ENCODE assay signal across 21 cellular contexts in genomic region chr10:21505711-21506278, GRCh38. TPM values are rescaled to one million over a fixed set of nuclear protein-coding genes. Genes with fewer than 3 reads are reported as not detected.
A peak's percentile ranks its signal among the peaks of the same experiment; 100 is the strongest.
DNase-seq lines count a peak whose midpoint lies in the region; ATAC-seq and TF ChIP-seq lines count a peak whose summit lies in the region.
"Had no signal": no experiment of that assay in that cellular context is flagged by ENCODE, and none has a peak within 500 bp of the region (broad histone marks: within the 10 kb centered on the region; RNA-seq: fewer than 3 reads in every experiment).

No MANE protein-coding gene starts in this region.

- POLR2A ChIA-PET in HEK293 (lab: Yijun Ruan, JAX) (interaction anchor here (0.9 to 1.5 kb wide), 4 partner anchors 9 to 11 kb away, joined by 3 to 5 read pairs (median 4); no protein-coding TSS in a partner anchor), Panc1 (lab: Charles Lee) (no interaction called here)

- no peak overlapping the region for H3K4me2 ChIP-seq in neuronal stem cell (ENCODE audit: insufficient read depth, low read length, poor library complexity, severe bottlenecking)

- H3K9me3 ChIP-seq in HEK293 (ENCODE audit: control insufficient read depth, insufficient read depth, low read depth, low read length) (no peaks in the 10 kb centered on the region), Panc1 (ENCODE audit: control insufficient read depth, insufficient read depth, low read depth, low read length) (no peaks in the 10 kb centered on the region), iPS-20b (ENCODE audit: insufficient read depth, low read depth, low read length) (no peaks in the 10 kb centered on the region), neuronal stem cell (replicated peaks in 1 of 2; ENCODE audit: control insufficient read depth in 2 of 2, insufficient read depth in 1 of 2, low read depth in 1 of 2, low read length in 2 of 2) (no peaks in the 10 kb centered on the region), spleen (no peaks in the 10 kb centered on the region)
- no peaks in the 10 kb centered on the region for H3K9me3 ChIP-seq in effector memory CD4-positive, alpha-beta T cell (ENCODE audit: control insufficient read depth, low read length)
- H3K9me3 ChIP-seq: sigmoid colon, vagina had no signal

- H3K27me3 ChIP-seq in Panc1 (ENCODE audit: control insufficient read depth, insufficient read depth, low read length) (no peaks in the 10 kb centered on the region), iPS-20b (ENCODE audit: insufficient read depth, low read length) (peaks cover 42% of the 10 kb centered on the region), neuronal stem cell (ENCODE audit: control insufficient read depth in 3 of 3, insufficient read depth in 3 of 3, low read depth in 1 of 3, low read length in 3 of 3) (no peaks in the 10 kb centered on the region), spleen (replicated peaks in 1 of 7) (peaks cover 0 to 36% (median 10%) of the 10 kb centered on the region in 7 donors)
- H3K27me3 ChIP-seq in effector memory CD4-positive, alpha-beta T cell (replicated peaks; ENCODE audit: control insufficient read depth, insufficient read depth, low read length, poor library complexity, severe bottlenecking), result peaks cover 14% of the 10 kb centered on the region
- H3K27me3 ChIP-seq: sigmoid colon, vagina had no signal

- no TSS peak for BruUV-seq in Panc1 (replicated peaks; lab: Mats Ljungman, UMichigan)

- no peaks in the 10 kb centered on the region for H3K79me1 ChIP-seq in neuronal stem cell (ENCODE audit: low read depth, low read length)

- H3K9ac ChIP-seq in iPS-20b (ENCODE audit: low read depth, low read length) (peak overlapping the region; percentile 14; the same call in 1 of the 2 replicates), neuronal stem cell (ENCODE audit: low read depth, low read length, poor library complexity) (no peak overlapping the region)

- no peak overlapping the region for H2BK12ac ChIP-seq in neuronal stem cell (ENCODE audit: low read length)

- no peak overlapping the region for H3K18ac ChIP-seq in neuronal stem cell (ENCODE audit: low read length)

- H3K27ac ChIP-seq in HEK293 (ENCODE audit: extremely low read depth, low read depth, low read length) (no peak overlapping the region; the same call in 1 of the 2 replicates), Panc1 (ENCODE audit: low read length) (peak overlapping the region; percentile 86), iPS-20b (ENCODE audit: low read length) (no peak overlapping the region), neuronal stem cell (replicated peaks; ENCODE audit: low read length) (peak overlapping the region; percentile 12), spleen (no peak overlapping the region)
- no peak overlapping the region for H3K27ac ChIP-seq in effector memory CD4-positive, alpha-beta T cell (ENCODE audit: insufficient read depth, low read length, poor library complexity, severe bottlenecking)
- H3K27ac ChIP-seq: sigmoid colon, vagina had no signal

- intact Hi-C loops in Panc1 (cut with micrococcal nuclease; ENCODE audit: unreplicated experiment), result no loop called here
- intact Hi-C loops in spleen (cut with DNase I; ENCODE audit: low total_unique reads), result no loop called here

- DNase-seq in Panc1 (ENCODE audit: low read depth, low spot score) (no peak), neuronal stem cell (ENCODE audit: low spot score) (no peak), spleen (no peak)
- no peak for DNase-seq in activated CD8-positive, alpha-beta memory T cell treated with anti-CD3 and anti-CD28 coated beads, Interleukin-2, amount 50 U/mL, for 48 hours
- DNase-seq in effector memory CD4-positive, alpha-beta T cell, result no peak
- DNase-seq: activated CD4-positive, alpha-beta T cell treated with anti-CD3 and anti-CD28 coated beads, Interleukin-2, amount 50 U/mL, for 1 hour; activated naive CD4-positive, alpha-beta T cell treated with Interleukin-2 at 50 U/mL for 16 hours; cerebellar nuclear complex; effector memory CD8-positive, alpha-beta T cell; HCEC 1CT; head of caudate nucleus; midbrain; NCI-H1105; NCI-H2107; NCI-H69; sigmoid colon; stimulated activated CD4-positive, alpha-beta T cell treated with anti-CD3 and anti-CD28 coated beads, Interleukin-2, amount 100 ng/mL, for 24 hours; SW 1271 had no signal

- no peak overlapping the region for H3K23ac ChIP-seq in neuronal stem cell (ENCODE audit: low read depth, low read length, poor library complexity)

- TF ChIP-seq CTCF in HEK293 (tag by site-specific recombination; IDR thresholded peaks at IDR 0.05) (no peak), Panc1 (IDR thresholded peaks at IDR 0.05) (no peak), spleen (IDR thresholded peaks at IDR 0.05 in 8 of 11, conservative IDR thresholded peaks at IDR 0.05 in 3 of 11) (no peak)

- no peak overlapping the region for H2AFZ ChIP-seq in neuronal stem cell (ENCODE audit: low read length)

- CTCF ChIA-PET in HEK293 (lab: Yijun Ruan, JAX) (interaction anchor here (1.0 kb wide), 1 partner anchor 9 kb away, joined by 5 read pairs; no protein-coding TSS in a partner anchor), Panc1 (lab: Charles Lee) (no interaction called here)

- H3K36me3 ChIP-seq in HEK293 (ENCODE audit: control insufficient read depth in 2 of 2, insufficient read depth in 1 of 2, low read length in 2 of 2) (no peaks in the 10 kb centered on the region), Panc1 (ENCODE audit: control insufficient read depth, insufficient read depth, low read length) (no peaks in the 10 kb centered on the region), iPS-20b (ENCODE audit: insufficient read depth, low read depth, low read length) (no peaks in the 10 kb centered on the region), neuronal stem cell (replicated peaks in 1 of 2; ENCODE audit: control insufficient read depth in 2 of 2, insufficient read depth in 2 of 2, low read length in 2 of 2) (no peaks in the 10 kb centered on the region), spleen (no peaks in the 10 kb centered on the region)
- H3K36me3 ChIP-seq in effector memory CD4-positive, alpha-beta T cell (ENCODE audit: control insufficient read depth, insufficient read depth, low read length), result no peaks in the 10 kb centered on the region
- H3K36me3 ChIP-seq: sigmoid colon, vagina had no signal

- H2AK5ac ChIP-seq in neuronal stem cell (ENCODE audit: low read depth, low read length), result no peak overlapping the region

- H3K4me3 ChIP-seq in HEK293 (ENCODE audit: low read depth, low read length), result no peak overlapping the region
- H3K4me3 ChIP-seq in Panc1 (ENCODE audit: low read depth in 2 of 2, low read length in 2 of 2), result no peak overlapping the region
- peak overlapping the region; percentile 67; the same call in 1 of the 2 replicates for H3K4me3 ChIP-seq in iPS-20b (ENCODE audit: low read length)
- no peak overlapping the region for H3K4me3 ChIP-seq in neuronal stem cell (ENCODE audit: low read length in 2 of 2)
- no peak overlapping the region for H3K4me3 ChIP-seq in spleen
- H3K4me3 ChIP-seq in effector memory CD4-positive, alpha-beta T cell (ENCODE audit: insufficient read depth, low read depth, low read length, poor library complexity, severe bottlenecking), result no peak overlapping the region
- H3K4me3 ChIP-seq: sigmoid colon, vagina had no signal

- H2BK15ac ChIP-seq in neuronal stem cell (ENCODE audit: low read length), result no peak overlapping the region

- no peak overlapping the region for H3K14ac ChIP-seq in neuronal stem cell (ENCODE audit: low read length)

- TF ChIP-seq POLR2A in spleen (IDR thresholded peaks at IDR 0.05), result no peak

- whole genome bisulfite sequencing in neuronal stem cell (ENCODE audit: extremely low coverage in 2 of 2, insufficient read length in 2 of 2, insufficient replicate concordance in 1 of 2), 2 donors, result no CpG with 5 or more reads among the region's 4 CpGs
- WGBS in spleen, 5 donors, result 69 to 90% (median 76%) methylated on average over 4 of the region's 4 CpGs

- no peak overlapping the region for H4K8ac ChIP-seq in neuronal stem cell (ENCODE audit: low read depth, low read length)

- H3K4ac ChIP-seq in neuronal stem cell (ENCODE audit: low read length), result no peak overlapping the region

- no peak overlapping the region for H4K91ac ChIP-seq in neuronal stem cell (ENCODE audit: low read depth, low read length, poor library complexity)

- in situ Hi-C loops in Panc1 (cut with HindIII; ENCODE audit: low pct_unique_long_range_greater_than_20kb, low sequenced_read_pairs), result no loop called here

- no peak overlapping the region for H2BK5ac ChIP-seq in neuronal stem cell (ENCODE audit: low read length)

- H2BK120ac ChIP-seq in neuronal stem cell (ENCODE audit: low read depth, low read length), result no peak overlapping the region

- ATAC-seq in Panc1, result no peak; the same call in 1 of the 2 replicates
- ATAC-seq: effector memory CD8-positive, alpha-beta T cell had no signal

- H3K4me1 ChIP-seq in HEK293 (ENCODE audit: control insufficient read depth, insufficient read depth, low read length) (peaks cover 15% of the 10 kb centered on the region), Panc1 (ENCODE audit: control insufficient read depth, insufficient read depth, low read length) (peaks cover 55% of the 10 kb centered on the region), iPS-20b (ENCODE audit: insufficient read depth, low read length) (peaks cover 50% of the 10 kb centered on the region), neuronal stem cell (ENCODE audit: control insufficient read depth in 2 of 2, insufficient read depth in 1 of 2, low read depth in 1 of 2, low read length in 2 of 2) (peaks cover 48 to 60% of the 10 kb centered on the region in 2 donors), spleen (peaks cover 0 to 11% (median 4%) of the 10 kb centered on the region in 6 donors)
- no peaks in the 10 kb centered on the region for H3K4me1 ChIP-seq in effector memory CD4-positive, alpha-beta T cell (ENCODE audit: control insufficient read depth, insufficient read depth, low read length, poor library complexity, severe bottlenecking)
- H3K4me1 ChIP-seq: vagina had no signal

TF ChIP-seq in HEK293, 187 proteins besides CTCF, POLR2A, EP300 and RAD21 (continues in another document):
- TF ChIP-seq ZNF140 (tag by site-specific recombination; IDR thresholded peaks at IDR 0.05), result no peak
- peak; percentile 23; the same call in 1 of the 2 replicates for TF ChIP-seq ZBTB17 (tag by site-specific recombination; IDR thresholded peaks at IDR 0.05)
- TF ChIP-seq ZNF600 (tag by site-specific recombination; IDR thresholded peaks at IDR 0.05), result peak; percentile 21; the same call in 1 of the 2 replicates
- TF ChIP-seq TRIM28 (IDR thresholded peaks at IDR 0.05; ENCODE audit: borderline replicate concordance, low read length), result 0 out of 2 replicates have a peak, but pooled peaks have one; percentile 61

RNA-seq across cellular contexts. Expression of gene SKIDA1, which starts 19.7 kb away (rescaled TPM):
- 9.3 TPM for total RNA-seq in Panc1 (2021; ENCODE audit: unreplicated experiment)
- polyA plus RNA-seq in Panc1 (2012; ENCODE audit: insufficient read length), result 5.8 TPM
- 57.0 TPM for polyA plus RNA-seq in neuronal stem cell (2013, experiment 1 of 2)
- polyA plus RNA-seq in neuronal stem cell (2013, experiment 2 of 2), result 57.0 TPM
- under 1 TPM in 6 of 7 donors, not detected in 1; 0.16 to 0.91 (median 0.55) TPM for total RNA-seq in spleen
- under 1 TPM; 0.14 to 0.48 (median 0.30) TPM for polyA plus RNA-seq in spleen

RNA-seq across cellular contexts. Expression of gene MLLT10, which starts 28.2 kb away (rescaled TPM):
- total RNA-seq in Panc1 (2021; ENCODE audit: unreplicated experiment) (33.4 TPM), spleen (10 to 100 TPM; 34.9 to 58.1 (median 50.6) TPM)
- polyA plus RNA-seq in Panc1 (2012; ENCODE audit: insufficient read length), result 28.9 TPM
- 43.4 TPM for polyA plus RNA-seq in neuronal stem cell (2013, experiment 1 of 2)
- polyA plus RNA-seq in neuronal stem cell (2013, experiment 2 of 2), result 44.9 TPM
- polyA plus RNA-seq in spleen, result 10 to 100 TPM in 1 of 3 donors, 1 to 10 TPM in 2; 9.5 to 13.7 (median 9.9) TPM

Comparison
In these comparisons a context has a peak if more than half of its experiments do, and no peak if none do; other contexts are left out.
1. H3K27ac ChIP-seq: peak in Panc1 (single experiment) and neuronal stem cell (single experiment); none in HEK293 (single experiment), iPS-20b (single experiment), spleen (0 of 8) and effector memory CD4-positive, alpha-beta T cell (single experiment).